10 cellular contexts compared by ENCODE assay signal in the genomic region with DNA sequence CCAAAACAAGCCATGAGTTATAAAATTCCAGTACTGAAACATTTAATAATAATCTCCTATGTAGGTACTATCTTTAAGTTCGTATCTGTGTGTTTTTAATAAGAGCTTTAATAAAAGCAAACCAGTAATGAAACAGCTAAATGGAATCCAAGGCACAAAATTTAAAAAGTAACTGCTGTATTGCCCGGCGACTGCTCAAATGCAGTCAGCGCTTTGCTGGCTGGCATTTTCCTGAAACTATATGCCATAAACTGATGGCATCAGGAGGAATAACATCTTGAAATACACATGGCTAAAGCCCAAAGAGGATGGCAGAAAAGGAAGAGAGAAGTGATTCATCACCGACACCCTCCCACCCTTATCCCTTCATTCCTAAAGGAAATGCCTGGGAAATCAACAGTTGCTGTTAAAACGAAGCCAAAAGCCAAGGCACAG.
DNase-seq lines count a peak whose midpoint lies in the region; ATAC-seq, FAIRE-seq and TF ChIP-seq lines count a peak whose summit lies in the region.
"Had no signal": no experiment of that assay in that cellular context is flagged by ENCODE, and none has a peak within 500 bp of the region (broad histone marks: within the 10 kb centered on the region; RNA-seq: fewer than 3 reads in every experiment).

No MANE protein-coding gene starts in this region.

- peak overlapping the region; percentile 50 for H2AFZ ChIP-seq in astrocyte (ENCODE audit: low read depth, low read length)

- H3K4me3 ChIP-seq in HUES64 (ENCODE audit: low read length) (no peak overlapping the region), astrocyte (ENCODE audit: insufficient read depth, low read depth, low read length) (no peak overlapping the region), left lung (no peak overlapping the region), thoracic aorta (peak overlapping the region; percentile 25)

- TF ChIP-seq CTCF in astrocyte (IDR thresholded peaks at IDR 0.05; ENCODE audit: insufficient read depth, low read depth, low read length) (no peak), left lung (IDR thresholded peaks at IDR 0.05) (no peak), thoracic aorta (IDR thresholded peaks at IDR 0.05) (no peak)

- H3K9ac ChIP-seq in HUES64 (ENCODE audit: low read depth, low read length), result 0 out of 2 replicates have a peak overlapping the region, but pooled peaks have one; percentile 37
- H3K9ac ChIP-seq in astrocyte (ENCODE audit: low read length), result peak overlapping the region; percentile 61

- H4K20me1 ChIP-seq in astrocyte (ENCODE audit: insufficient read depth, low read length), result no peaks in the 10 kb centered on the region

- H3K9me3 ChIP-seq in HUES64 (ENCODE audit: insufficient read depth, low read depth, low read length), result no peaks in the 10 kb centered on the region
- H3K9me3 ChIP-seq in astrocyte (ENCODE audit: insufficient read depth, low read depth, low read length), result no peaks in the 10 kb centered on the region
- no peaks in the 10 kb centered on the region for H3K9me3 ChIP-seq in left lung
- H3K9me3 ChIP-seq in thoracic aorta, result no peaks in the 10 kb centered on the region

- peak; percentile 13 for ATAC-seq in left lung
- ATAC-seq in thoracic aorta (ENCODE audit: insufficient number of reproducible peaks, low FRiP score, low read depth), result no peak
- no peak for ATAC-seq in HG03521 (IDR thresholded peaks at IDR 0.05; ENCODE audit: unreplicated experiment)

- peak overlapping the region; percentile 79 for H3K27ac Mint-ChIP-seq in astrocyte (ENCODE audit: unreplicated experiment)
- H3K27ac Mint-ChIP-seq: activated T-helper 1 cell treated with anti-CD3 and anti-CD28 coated beads, Interleukin-12 subunit alpha, Interleukin-12 subunit beta, Interleukin-2, Interleukin-4 antibody, amounts not matched to agents 30 ng/mL and 10 ng/mL and 1 ng/mL, durations not matched to agents 14 hours and 24 hours and 36 hours had no signal

- peak; percentile 76 for FAIRE-seq in astrocyte (lab: Jason Lieb, UNC)
- FAIRE-seq: endometrium had no signal

- H3K27me3 Mint-ChIP-seq in astrocyte (ENCODE audit: low read depth, unreplicated experiment), result no peaks in the 10 kb centered on the region

- H3K36me3 ChIP-seq in HUES64 (ENCODE audit: insufficient read depth, low read length) (no peaks in the 10 kb centered on the region), astrocyte (ENCODE audit: insufficient read depth, low read length) (no peaks in the 10 kb centered on the region), left lung (no peaks in the 10 kb centered on the region), thoracic aorta (no peaks in the 10 kb centered on the region)

- H3K27me3 ChIP-seq in HUES64 (ENCODE audit: insufficient read depth, low read length) (no peaks in the 10 kb centered on the region), astrocyte (ENCODE audit: insufficient read depth, low read length) (no peaks in the 10 kb centered on the region), left lung (no peaks in the 10 kb centered on the region), thoracic aorta (replicated peaks; ENCODE audit: insufficient read depth) (no peaks in the 10 kb centered on the region)

- no peaks in the 10 kb centered on the region for H3K79me2 ChIP-seq in astrocyte (ENCODE audit: insufficient read depth, low read length)

- H3K36me3 Mint-ChIP-seq in astrocyte (ENCODE audit: low read depth, unreplicated experiment), result peaks cover 2% of the 10 kb centered on the region

- no peak overlapping the region for H3K4me3 Mint-ChIP-seq in astrocyte (ENCODE audit: unreplicated experiment)
- H3K4me3 Mint-ChIP-seq: activated T-helper 1 cell treated with anti-CD3 and anti-CD28 coated beads, Interleukin-12 subunit alpha, Interleukin-12 subunit beta, Interleukin-2, Interleukin-4 antibody, amounts not matched to agents 30 ng/mL and 10 ng/mL and 1 ng/mL, durations not matched to agents 14 hours and 24 hours and 36 hours had no signal

- peak overlapping the region; percentile 56 for H3K4me2 ChIP-seq in astrocyte (ENCODE audit: low read length)

- DNase-seq in astrocyte (ENCODE audit: low read depth) (peak; percentile 61), left lung (no peak), thoracic aorta (ENCODE audit: low spot score) (no peak), kidney tubule cell (ENCODE audit: low spot score) (no peak), NK-92 (lab: John Stamatoyannopoulos, UW; ENCODE audit: unreplicated experiment) (no peak)
- DNase-seq: NCI-H345 had no signal

- 75% methylated on average over 4 of the region's 6 CpGs for WGBS in HUES64

- H3K4me1 Mint-ChIP-seq in astrocyte (ENCODE audit: low read depth, unreplicated experiment), result peaks cover 38% of the 10 kb centered on the region

- H3K9me3 Mint-ChIP-seq in astrocyte (ENCODE audit: unreplicated experiment), result peaks cover 12% of the 10 kb centered on the region
- H3K9me3 Mint-ChIP-seq: activated T-helper 1 cell treated with anti-CD3 and anti-CD28 coated beads, Interleukin-12 subunit alpha, Interleukin-12 subunit beta, Interleukin-2, Interleukin-4 antibody, amounts not matched to agents 30 ng/mL and 10 ng/mL and 1 ng/mL, durations not matched to agents 14 hours and 24 hours and 36 hours had no signal

- intact Hi-C loops in left lung (cut with DNase I), result no loop called here

- H3K27ac ChIP-seq in HUES64 (ENCODE audit: low read depth, low read length) (no peak overlapping the region), astrocyte (ENCODE audit: low read depth, low read length) (peak overlapping the region; percentile 82), left lung (peak overlapping the region; percentile 63 to 67), thoracic aorta (peak overlapping the region; percentile 85 to 91)

- H3K4me1 ChIP-seq in HUES64 (ENCODE audit: insufficient read depth, low read length) (peaks cover 10% of the 10 kb centered on the region; the same call in 1 of the 2 replicates), astrocyte (ENCODE audit: insufficient read depth, low read length) (peaks cover 25% of the 10 kb centered on the region), left lung (peaks cover 2 to 20% of the 10 kb centered on the region in 2 donors), thoracic aorta (ENCODE audit: control insufficient read depth in 1 of 2, low read depth in 2 of 2) (peaks cover 29 to 55% of the 10 kb centered on the region in 2 donors)
